Comparison of ENCODE assay signal across 14 cellular contexts in genomic region chr7:111320133-111320532, GRCh38.
"Had no signal": no experiment of that assay in that cellular context is flagged by ENCODE, and none has a peak within 500 bp of the region (broad histone marks: within the 10 kb centered on the region; RNA-seq: fewer than 3 reads in every experiment).

No MANE protein-coding gene starts in this region.

- H3K27me3 ChIP-seq: ascending aorta, breast epithelium, suprapubic skin had no signal

- ATAC-seq: activated T-helper 17 cell treated with anti-CD3 and anti-CD28 coated beads, Interleukin-2, amount 50 U/mL, for 72 hours had no signal

- H3K4me3 ChIP-seq: ascending aorta, breast epithelium, skin epidermis, suprapubic skin had no signal

- H3K27ac ChIP-seq: ascending aorta, breast epithelium, skin epidermis, suprapubic skin had no signal

- DNase-seq: activated CD4-positive, CD25-positive, alpha-beta regulatory T cell treated with anti-CD3 and anti-CD28 coated beads, Interleukin-2, amount 50 U/mL, for 72 hours; activated naive CD4-positive, alpha-beta T cell treated with Interleukin-2 at 50 U/mL for 16 hours; effector memory CD4-positive, alpha-beta T cell; foreskin fibroblast; hypothalamus; occipital lobe; stimulated activated CD4-positive, alpha-beta T cell treated with anti-CD3 and anti-CD28 coated beads, Interleukin-15, amount 100 ng/mL, for 24 hours; stimulated activated CD4-positive, alpha-beta T cell treated with anti-CD3 and anti-CD28 coated beads, Interleukin-4, amount 100 ng/mL, for 1 hour; trophoblast cell had no signal

- H3K4me1 ChIP-seq: ascending aorta, breast epithelium, suprapubic skin had no signal

- H3K9me3 ChIP-seq: ascending aorta, breast epithelium, suprapubic skin had no signal

- H3K36me3 ChIP-seq: ascending aorta, breast epithelium, suprapubic skin had no signal
